ENCODE assay signal across 8 cellular contexts in genomic region chr1:8560611-8561544, GRCh38.
A peak's percentile ranks its signal among the peaks of the same experiment; 100 is the strongest.
DNase-seq lines count a peak whose midpoint lies in the region; ATAC-seq and TF ChIP-seq lines count a peak whose summit lies in the region.

No MANE protein-coding gene starts in this region.

- intact Hi-C loops in prostate gland (cut with DNase I), result loop anchor here (2.0 to 10.0 kb wide), 4 partner anchors 96 to 286 kb away; no protein-coding TSS in a partner anchor

- no peaks in the 10 kb centered on the region for H3K9me3 Mint-ChIP-seq in GM23338
- no peaks in the 10 kb centered on the region for H3K9me3 Mint-ChIP-seq in activated CD4-positive, alpha-beta memory T cell treated with anti-CD3 and anti-CD28 coated beads, Interleukin-2, amount 10 ng/mL, durations not matched to agents 7 days and 5 days
- H3K9me3 Mint-ChIP-seq in glutamatergic neuron (ENCODE audit: unreplicated experiment), result peaks cover 15% of the 10 kb centered on the region

- H3K27ac Mint-ChIP-seq in GM23338, result no peak overlapping the region
- H3K27ac Mint-ChIP-seq in activated CD4-positive, alpha-beta memory T cell treated with anti-CD3 and anti-CD28 coated beads, Interleukin-2, amount 10 ng/mL, durations not matched to agents 7 days and 5 days, result peak overlapping the region; percentile 22
- H3K27ac Mint-ChIP-seq in glutamatergic neuron (ENCODE audit: unreplicated experiment), result no peak overlapping the region

- DNase-seq in DMS79 treated with DMSO at 0.1 percent for 48 hours (lab: John Stamatoyannopoulos, UW), result peak; percentile 76
- peak; percentile 75 for DNase-seq in GM23338 (ENCODE audit: low spot score)
- peak; percentile 46 for DNase-seq in NCI-H345 (lab: John Stamatoyannopoulos, UW)
- peak; percentile 32 for DNase-seq in activated CD4-positive, alpha-beta memory T cell treated with anti-CD3 and anti-CD28 coated beads, Interleukin-2, amount 10 ng/mL, durations not matched to agents 7 days and 5 days
- no peak for DNase-seq in glutamatergic neuron
- DNase-seq in prostate gland (ENCODE audit: low spot score), result peak; percentile 24
- no peak for DNase-seq in HuH-7 (ENCODE audit: low spot score)

- H3K4me1 Mint-ChIP-seq in GM23338 (peaks cover 35% of the 10 kb centered on the region), glutamatergic neuron (ENCODE audit: low read depth, unreplicated experiment) (peaks cover 26% of the 10 kb centered on the region)
- peaks cover 39% of the 10 kb centered on the region for H3K4me1 Mint-ChIP-seq in activated CD4-positive, alpha-beta memory T cell treated with anti-CD3 and anti-CD28 coated beads, Interleukin-2, amount 10 ng/mL, durations not matched to agents 7 days and 5 days

- no peak overlapping the region for H3K4me3 ChIP-seq in GM23338
- no peak overlapping the region for H3K4me3 ChIP-seq in prostate gland

- H3K4me2 ChIP-seq in GM23338, result no peak overlapping the region

- WGBS in prostate gland, result 21% methylated on average over 2 of the region's 2 CpGs

- H3K27me3 ChIP-seq in GM23338 (ENCODE audit: insufficient read depth), result no peaks in the 10 kb centered on the region
- H3K27me3 ChIP-seq in prostate gland (replicated peaks; ENCODE audit: insufficient read depth), result no peaks in the 10 kb centered on the region

- no peaks in the 10 kb centered on the region for H3F3A ChIP-seq in GM23338 (replicated peaks; ENCODE audit: low read depth)

- H3K9me2 ChIP-seq in GM23338 (ENCODE audit: insufficient read depth), result no peaks in the 10 kb centered on the region

- peaks cover 19% of the 10 kb centered on the region for H4K20me1 ChIP-seq in GM23338 (replicated peaks; ENCODE audit: insufficient read depth)

- no peaks in the 10 kb centered on the region for H3K9me3 ChIP-seq in prostate gland

- no peak overlapping the region for H2AFZ ChIP-seq in GM23338

- peak; percentile 79 to 96 for TF ChIP-seq CTCF in GM23338 (conservative IDR thresholded peaks at IDR 0.05; ENCODE audit: low read depth in 2 of 2)
- peak; percentile 82 for TF ChIP-seq CTCF in glutamatergic neuron (IDR thresholded peaks at IDR 0.05; ENCODE audit: partially characterized antibody, unreplicated experiment)
- TF ChIP-seq CTCF in prostate gland (IDR thresholded peaks at IDR 0.05), result peak; percentile 76 to 97 (median 89)

- H3K27ac ChIP-seq in GM23338 (ENCODE audit: low read depth) (no peak overlapping the region), prostate gland (peak overlapping the region in 1 of 2 donors; percentile 28)

- POLR2A ChIA-PET in activated CD4-positive, alpha-beta memory T cell treated with anti-CD3 and anti-CD28 coated beads, Interleukin-2, amount 10 ng/mL, durations not matched to agents 7 days and 5 days (lab: Charles Lee), result interaction anchor here (1.0 to 2.3 kb wide), 6 partner anchors 42 to 170 kb away, joined by 4 to 6 read pairs (median 4); no protein-coding TSS in a partner anchor

- ATAC-seq in GM23338, result peak; percentile 67
- no peak for ATAC-seq in HG03025 (IDR thresholded peaks at IDR 0.05; ENCODE audit: low FRiP score, unreplicated experiment)

- H3K4me3 Mint-ChIP-seq in GM23338 (no peak overlapping the region), glutamatergic neuron (ENCODE audit: unreplicated experiment) (peak overlapping the region; percentile 1)
- no peak overlapping the region for H3K4me3 Mint-ChIP-seq in activated CD4-positive, alpha-beta memory T cell treated with anti-CD3 and anti-CD28 coated beads, Interleukin-2, amount 10 ng/mL, durations not matched to agents 7 days and 5 days

- H3K27me3 Mint-ChIP-seq in GM23338 (ENCODE audit: insufficient read depth, low read depth, poor library complexity), result peaks cover 2% of the 10 kb centered on the region
- H3K27me3 Mint-ChIP-seq in activated CD4-positive, alpha-beta memory T cell treated with anti-CD3 and anti-CD28 coated beads, Interleukin-2, amount 10 ng/mL, durations not matched to agents 7 days and 5 days, result no peaks in the 10 kb centered on the region
- peaks cover 9% of the 10 kb centered on the region for H3K27me3 Mint-ChIP-seq in glutamatergic neuron (ENCODE audit: unreplicated experiment)

- H3K36me3 Mint-ChIP-seq in GM23338 (ENCODE audit: low read depth) (peaks cover 7% of the 10 kb centered on the region; the same call in 2 of the 3 replicates), glutamatergic neuron (ENCODE audit: unreplicated experiment) (no peaks in the 10 kb centered on the region)
- peaks cover 7% of the 10 kb centered on the region for H3K36me3 Mint-ChIP-seq in activated CD4-positive, alpha-beta memory T cell treated with anti-CD3 and anti-CD28 coated beads, Interleukin-2, amount 10 ng/mL, durations not matched to agents 7 days and 5 days (ENCODE audit: low read depth)

- TF ChIP-seq POLR2A in prostate gland (IDR thresholded peaks at IDR 0.05), result no peak

- CTCF ChIA-PET in activated CD4-positive, alpha-beta memory T cell treated with anti-CD3 and anti-CD28 coated beads, Interleukin-2, amount 10 ng/mL, durations not matched to agents 7 days and 5 days (lab: Charles Lee), result interaction anchor here (0.6 to 6.1 kb wide), 33 partner anchors 9 to 689 kb away, joined by 3 to 73 read pairs (median 5); partner anchors contain the start of gene RERE

- peaks cover 92% of the 10 kb centered on the region for H3K79me2 ChIP-seq in GM23338 (replicated peaks; ENCODE audit: insufficient read depth)

- 0 out of 2 replicates have a peak, but pooled peaks cover 3% of the 10 kb centered on the region for H3K36me3 ChIP-seq in GM23338 (ENCODE audit: insufficient read depth)
- H3K36me3 ChIP-seq in prostate gland, result no peaks in the 10 kb centered on the region

- peaks cover 21% of the 10 kb centered on the region for H3K4me1 ChIP-seq in GM23338 (ENCODE audit: insufficient read depth)
- H3K4me1 ChIP-seq in prostate gland (replicated peaks), result no peaks in the 10 kb centered on the region

TF ChIP-seq in GM23338, 12 proteins besides CTCF, POLR2A, EP300 and RAD21 (continues in another document):
- TF ChIP-seq CREB1 (CRISPR knock-in tag; IDR thresholded peaks at IDR 0.05; ENCODE audit: low read depth) (no peak), ZNF462 (CRISPR knock-in tag; IDR thresholded peaks at IDR 0.05) (no peak)

Comparison
In these comparisons a context has a peak if more than half of its experiments do, and no peak if none do; other contexts are left out.
1. DNase-seq: peak in DMS79 treated with DMSO at 0.1 percent for 48 hours (single experiment), GM23338 (single experiment), NCI-H345 (single experiment), activated CD4-positive, alpha-beta memory T cell treated with anti-CD3 and anti-CD28 coated beads, Interleukin-2, amount 10 ng/mL, durations not matched to agents 7 days and 5 days (single experiment) and prostate gland (single experiment); none in glutamatergic neuron (single experiment) and HuH-7 (single experiment).
2. Peak in every context shown above with its lines, with median percentiles within 50 percentile points of each other: CTCF ChIP-seq.